Comparison of ENCODE assay signal across 9 cellular contexts in genomic region chr1:151984313-151984956, GRCh38. TPM values are rescaled to one million over a fixed set of nuclear protein-coding genes. Genes with fewer than 3 reads are reported as not detected.
DNase-seq lines count a peak whose midpoint lies in the region; ATAC-seq and TF ChIP-seq lines count a peak whose summit lies in the region.
"Had no signal": no experiment of that assay in that cellular context is flagged by ENCODE, and none has a peak within 500 bp of the region (broad histone marks: within the 10 kb centered on the region; RNA-seq: fewer than 3 reads in every experiment).

No MANE protein-coding gene starts in this region.

- DNase-seq in GM13977 (ENCODE audit: low spot score) (peak; percentile 71), MM.1S (peak; percentile 74), NCI-H2107 (lab: John Stamatoyannopoulos, UW) (no peak), heart left ventricle (no peak), glutamatergic neuron (no peak), H7 (no peak)
- DNase-seq in effector memory CD8-positive, alpha-beta T cell, result peak; percentile 8 to 34 (median 20)

- no peaks in the 10 kb centered on the region for H3K79me2 ChIP-seq in MM.1S (ENCODE audit: low read length)

- H3F3A ChIP-seq in MM.1S (ENCODE audit: insufficient read depth, low read length), result peaks cover 17% of the 10 kb centered on the region

- WGBS in heart left ventricle, 4 donors, result 53 to 88% (median 70%) methylated on average over 1 of the region's 1 CpG

- no peaks in the 10 kb centered on the region for H4K20me1 ChIP-seq in MM.1S (ENCODE audit: insufficient read depth, low read length)

- in situ Hi-C loops in GM13977 (cut with MboI; ENCODE audit: low pct_unique_long_range_greater_than_20kb, low sequenced_read_pairs, unreplicated experiment), result no loop called here

- peaks cover 42 to 50% of the 10 kb centered on the region in 2 donors for H3K4me1 Mint-ChIP-seq in effector memory CD8-positive, alpha-beta T cell (ENCODE audit: low read depth in 2 of 2)
- H3K4me1 Mint-ChIP-seq in glutamatergic neuron (ENCODE audit: low read depth, unreplicated experiment), result peaks cover 13% of the 10 kb centered on the region

- intact Hi-C loops in heart left ventricle (cut with DNase I), result no loop called here

- H3K27me3 Mint-ChIP-seq in effector memory CD8-positive, alpha-beta T cell, result no peaks in the 10 kb centered on the region
- no peaks in the 10 kb centered on the region for H3K27me3 Mint-ChIP-seq in glutamatergic neuron (ENCODE audit: unreplicated experiment)

- TF ChIP-seq CTCF in GM13977 (IDR thresholded peaks at IDR 0.05; ENCODE audit: extremely low read depth, insufficient read depth, missing control alignments) (no peak), MM.1S (IDR thresholded peaks at IDR 0.05; ENCODE audit: low read length) (no peak), heart left ventricle (IDR thresholded peaks at IDR 0.05) (no peak), glutamatergic neuron (IDR thresholded peaks at IDR 0.05; ENCODE audit: partially characterized antibody, unreplicated experiment) (no peak)

- no peaks in the 10 kb centered on the region for H3K36me3 ChIP-seq in MM.1S (replicated peaks; ENCODE audit: insufficient read depth, low read length)
- H3K36me3 ChIP-seq in heart left ventricle, result peaks cover 0 to 67% (median 54%) of the 10 kb centered on the region in 9 donors
- H3K36me3 ChIP-seq in H7 (replicated peaks; ENCODE audit: control insufficient read depth, insufficient read depth, low read length), result peaks cover 8% of the 10 kb centered on the region

- H3K4me3 Mint-ChIP-seq in effector memory CD8-positive, alpha-beta T cell, result peak overlapping the region; percentile 34 to 61
- no peak overlapping the region for H3K4me3 Mint-ChIP-seq in glutamatergic neuron (ENCODE audit: unreplicated experiment)

- no peaks in the 10 kb centered on the region for H3K27me3 ChIP-seq in MM.1S (replicated peaks; ENCODE audit: insufficient read depth, low read length)
- H3K27me3 ChIP-seq in heart left ventricle, result no peaks in the 10 kb centered on the region
- H3K27me3 ChIP-seq in H7 (ENCODE audit: control insufficient read depth, insufficient read depth, low read length), result no peaks in the 10 kb centered on the region
- H3K27me3 ChIP-seq: SJSA1 had no signal

- H3K9me3 Mint-ChIP-seq in effector memory CD8-positive, alpha-beta T cell, result no peaks in the 10 kb centered on the region
- no peaks in the 10 kb centered on the region for H3K9me3 Mint-ChIP-seq in glutamatergic neuron (ENCODE audit: unreplicated experiment)

- H3K4me1 ChIP-seq in MM.1S (ENCODE audit: low read length) (peaks cover 26% of the 10 kb centered on the region), heart left ventricle (peaks cover 4 to 69% (median 39%) of the 10 kb centered on the region in 12 donors)

- H3K4me3 ChIP-seq in MM.1S (ENCODE audit: low read length) (no peak overlapping the region), heart left ventricle (no peak overlapping the region), H7 (ENCODE audit: insufficient read depth, low read depth, low read length) (no peak overlapping the region)
- H3K4me3 ChIP-seq: SJSA1 had no signal

- no peak overlapping the region for H3K9ac ChIP-seq in MM.1S (ENCODE audit: low read length)

- no peak overlapping the region for H2AFZ ChIP-seq in MM.1S (ENCODE audit: low read length)

- peak overlapping the region; percentile 0; the same call in 1 of the 2 replicates for H3K27ac ChIP-seq in MM.1S (ENCODE audit: low read length)
- H3K27ac ChIP-seq in heart left ventricle, result peak overlapping the region in 1 of 12 donors; percentile 2
- H3K27ac ChIP-seq: SJSA1 had no signal

- H3K9me3 ChIP-seq in MM.1S (replicated peaks; ENCODE audit: insufficient read depth, low read length) (no peaks in the 10 kb centered on the region), heart left ventricle (no peaks in the 10 kb centered on the region)
- H3K9me3 ChIP-seq: SJSA1 had no signal

- H3K4me2 ChIP-seq in MM.1S (ENCODE audit: low read depth, low read length), result peak overlapping the region; percentile 17

- H3K36me3 Mint-ChIP-seq in effector memory CD8-positive, alpha-beta T cell (ENCODE audit: insufficient read depth), result peaks cover 77% of the 10 kb centered on the region
- no peaks in the 10 kb centered on the region for H3K36me3 Mint-ChIP-seq in glutamatergic neuron (ENCODE audit: unreplicated experiment)

- no peaks in the 10 kb centered on the region for H3K9me2 ChIP-seq in MM.1S (replicated peaks; ENCODE audit: insufficient read depth, low read length)

- H3K27ac Mint-ChIP-seq in effector memory CD8-positive, alpha-beta T cell, result peak overlapping the region; percentile 68 to 86
- H3K27ac Mint-ChIP-seq in glutamatergic neuron (ENCODE audit: unreplicated experiment), result no peak overlapping the region

- peak; percentile 75 for ATAC-seq in GM21528 (IDR thresholded peaks at IDR 0.05; ENCODE audit: low FRiP score, unreplicated experiment)
- ATAC-seq in effector memory CD8-positive, alpha-beta T cell (replicated peaks), result peak; percentile 90
- ATAC-seq in heart left ventricle, result no peak

- no peak for TF ChIP-seq POLR2A in heart left ventricle (IDR thresholded peaks at IDR 0.05)

RNA-seq across cellular contexts. Expression of gene S100A10, which starts 9.2 kb away (rescaled TPM):
- 100 to 1,000 TPM in 7 of 9 donors, 10 to 100 TPM in 2; 55.5 to 403 (median 156) TPM for total RNA-seq in heart left ventricle
- polyA plus RNA-seq in heart left ventricle, result 100 to 1,000 TPM; 258 to 387 TPM
- total RNA-seq in glutamatergic neuron (ENCODE audit: unreplicated experiment), result 245 TPM
- total RNA-seq in H7 (2014; rRNA removed; shearing (Covaris generic)), result 102 and 116 TPM in 2 replicates

RNA-seq across cellular contexts. Expression of gene S100A11, which starts 52.4 kb away (rescaled TPM):
- total RNA-seq in heart left ventricle, result 100 to 1,000 TPM in 4 of 9 donors, 10 to 100 TPM in 5; 44.9 to 368 (median 80.7) TPM
- polyA plus RNA-seq in heart left ventricle, result 100 to 1,000 TPM; 179 to 571 TPM
- total RNA-seq in glutamatergic neuron (ENCODE audit: unreplicated experiment), result 45.1 TPM
- 474 and 597 TPM in 2 replicates for total RNA-seq in H7 (2014; rRNA removed; shearing (Covaris generic))

Comparison
In these comparisons a context has a peak if more than half of its experiments do, and no peak if none do; other contexts are left out.
1. DNase-seq: peak in GM13977 (single experiment), MM.1S (single experiment) and effector memory CD8-positive, alpha-beta T cell (3 of 3); none in NCI-H2107 (single experiment), heart left ventricle (0 of 5), glutamatergic neuron (single experiment) and H7 (single experiment).
2. ATAC-seq: peak in GM21528 (single experiment) and effector memory CD8-positive, alpha-beta T cell (single experiment); none in heart left ventricle (0 of 4).